In the genomic region with DNA sequence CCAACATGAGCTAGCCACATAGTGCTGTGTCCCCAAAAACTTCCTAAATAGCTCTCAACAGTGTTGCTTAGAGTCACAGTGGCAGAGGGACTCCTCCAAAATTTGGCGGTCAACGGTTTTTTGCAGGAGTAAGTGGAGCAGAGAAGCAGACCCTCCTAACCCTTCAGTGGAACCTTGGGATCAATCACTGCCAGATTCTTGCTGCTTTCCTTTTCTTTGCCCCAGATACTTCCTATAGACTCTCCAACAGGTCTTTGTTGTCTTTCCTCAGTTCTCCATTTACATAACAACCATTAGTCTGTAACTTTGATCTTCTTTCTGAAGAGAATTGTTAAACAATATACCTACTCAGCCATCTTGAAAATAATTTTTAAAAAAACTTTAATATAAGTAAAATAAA, we compare ENCODE assay signal across 1 cellular context.
TF ChIP-seq lines count a peak whose summit lies in the region.

No MANE protein-coding gene starts in this region.

TF ChIP-seq in WTC11, 78 proteins besides CTCF, POLR2A, EP300 and RAD21 (continued from another document):
- TF ChIP-seq, protein P1, sequence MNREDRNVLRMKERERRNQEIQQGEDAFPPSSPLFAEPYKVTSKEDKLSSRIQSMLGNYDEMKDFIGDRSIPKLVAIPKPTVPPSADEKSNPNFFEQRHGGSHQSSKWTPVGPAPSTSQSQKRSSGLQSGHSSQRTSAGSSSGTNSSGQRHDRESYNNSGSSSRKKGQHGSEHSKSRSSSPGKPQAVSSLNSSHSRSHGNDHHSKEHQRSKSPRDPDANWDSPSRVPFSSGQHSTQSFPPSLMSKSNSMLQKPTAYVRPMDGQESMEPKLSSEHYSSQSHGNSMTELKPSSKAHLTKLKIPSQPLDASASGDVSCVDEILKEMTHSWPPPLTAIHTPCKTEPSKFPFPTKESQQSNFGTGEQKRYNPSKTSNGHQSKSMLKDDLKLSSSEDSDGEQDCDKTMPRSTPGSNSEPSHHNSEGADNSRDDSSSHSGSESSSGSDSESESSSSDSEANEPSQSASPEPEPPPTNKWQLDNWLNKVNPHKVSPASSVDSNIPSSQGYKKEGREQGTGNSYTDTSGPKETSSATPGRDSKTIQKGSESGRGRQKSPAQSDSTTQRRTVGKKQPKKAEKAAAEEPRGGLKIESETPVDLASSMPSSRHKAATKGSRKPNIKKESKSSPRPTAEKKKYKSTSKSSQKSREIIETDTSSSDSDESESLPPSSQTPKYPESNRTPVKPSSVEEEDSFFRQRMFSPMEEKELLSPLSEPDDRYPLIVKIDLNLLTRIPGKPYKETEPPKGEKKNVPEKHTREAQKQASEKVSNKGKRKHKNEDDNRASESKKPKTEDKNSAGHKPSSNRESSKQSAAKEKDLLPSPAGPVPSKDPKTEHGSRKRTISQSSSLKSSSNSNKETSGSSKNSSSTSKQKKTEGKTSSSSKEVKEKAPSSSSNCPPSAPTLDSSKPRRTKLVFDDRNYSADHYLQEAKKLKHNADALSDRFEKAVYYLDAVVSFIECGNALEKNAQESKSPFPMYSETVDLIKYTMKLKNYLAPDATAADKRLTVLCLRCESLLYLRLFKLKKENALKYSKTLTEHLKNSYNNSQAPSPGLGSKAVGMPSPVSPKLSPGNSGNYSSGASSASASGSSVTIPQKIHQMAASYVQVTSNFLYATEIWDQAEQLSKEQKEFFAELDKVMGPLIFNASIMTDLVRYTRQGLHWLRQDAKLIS (CRISPR knock-in tag; IDR thresholded peaks at IDR 0.05; ENCODE audit: borderline replicate concordance) = no peak
- TF ChIP-seq GRHL2 (CRISPR knock-in tag; IDR thresholded peaks at IDR 0.05; ENCODE audit: insufficient replicate concordance, severe bottlenecking) = no peak
- TF ChIP-seq GABPB1 (CRISPR knock-in tag; IDR thresholded peaks at IDR 0.05) = no peak
- TF ChIP-seq ZNF317 (CRISPR knock-in tag; IDR thresholded peaks at IDR 0.05; ENCODE audit: borderline replicate concordance, low read depth) = no peak
